Comparison of ENCODE assay signal across 1 cellular context in genomic region chrX:126770179-126770578, GRCh38.
TF ChIP-seq lines count a peak whose summit lies in the region.

No MANE protein-coding gene starts in this region.

TF ChIP-seq in A549, 52 proteins besides CTCF, POLR2A, EP300 and RAD21 (continued from another document):
- no peak for TF ChIP-seq ELK1 (IDR thresholded peaks at IDR 0.05; ENCODE audit: low read depth, low read length)
